2 cellular contexts compared by ENCODE assay signal in the genomic region with DNA sequence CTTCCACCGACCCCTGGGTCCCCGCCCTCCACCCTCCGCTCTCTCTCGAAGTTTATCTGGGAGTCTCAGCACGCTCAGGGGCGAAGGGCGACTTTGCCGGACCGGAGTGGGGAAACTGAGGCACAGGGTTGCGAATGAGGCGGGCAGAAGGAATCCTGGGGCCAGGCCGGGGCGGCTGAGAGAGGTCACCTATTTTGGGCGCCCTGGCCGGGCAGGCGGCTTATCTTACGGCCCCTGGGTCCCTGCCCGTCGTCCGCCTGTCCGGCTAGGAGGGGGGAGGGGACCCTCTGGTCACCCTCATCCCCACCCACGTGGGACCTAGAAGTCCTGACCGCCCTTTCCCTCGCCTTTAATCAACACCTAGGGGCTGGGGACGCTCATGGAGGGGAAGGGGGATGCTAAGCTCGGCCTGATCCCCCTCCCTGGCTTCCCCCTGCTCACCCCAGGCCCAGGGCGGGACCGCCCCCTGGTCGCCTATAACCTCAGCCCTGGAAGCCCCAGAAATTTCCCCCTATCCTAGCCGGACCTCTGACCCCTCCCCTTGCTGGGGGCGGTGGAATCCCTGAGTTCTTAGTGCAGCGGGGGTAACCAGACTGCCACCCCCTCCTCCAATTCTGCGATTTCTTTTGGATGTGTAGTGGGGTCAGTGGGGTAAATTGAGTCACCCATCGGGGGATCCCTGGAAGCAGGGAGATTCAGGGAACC.
TF ChIP-seq lines count a peak whose summit lies in the region.

No MANE protein-coding gene starts in this region.

TF ChIP-seq in HEK293, 187 proteins besides CTCF, POLR2A, EP300 and RAD21 (continued from another document):
- TF ChIP-seq ZNF175 (tag by site-specific recombination; IDR thresholded peaks at IDR 0.05) = no peak
- TF ChIP-seq FEZF1 (tag by site-specific recombination; IDR thresholded peaks at IDR 0.05) = no peak
- TF ChIP-seq, protein P1, sequence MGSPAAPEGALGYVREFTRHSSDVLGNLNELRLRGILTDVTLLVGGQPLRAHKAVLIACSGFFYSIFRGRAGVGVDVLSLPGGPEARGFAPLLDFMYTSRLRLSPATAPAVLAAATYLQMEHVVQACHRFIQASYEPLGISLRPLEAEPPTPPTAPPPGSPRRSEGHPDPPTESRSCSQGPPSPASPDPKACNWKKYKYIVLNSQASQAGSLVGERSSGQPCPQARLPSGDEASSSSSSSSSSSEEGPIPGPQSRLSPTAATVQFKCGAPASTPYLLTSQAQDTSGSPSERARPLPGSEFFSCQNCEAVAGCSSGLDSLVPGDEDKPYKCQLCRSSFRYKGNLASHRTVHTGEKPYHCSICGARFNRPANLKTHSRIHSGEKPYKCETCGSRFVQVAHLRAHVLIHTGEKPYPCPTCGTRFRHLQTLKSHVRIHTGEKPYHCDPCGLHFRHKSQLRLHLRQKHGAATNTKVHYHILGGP (tag by site-specific recombination; IDR thresholded peaks at IDR 0.05) = no peak
- no peak for TF ChIP-seq SCRT1 (tag by site-specific recombination; IDR thresholded peaks at IDR 0.05; ENCODE audit: borderline replicate concordance)
- no peak for TF ChIP-seq ZNF114 (tag by site-specific recombination; IDR thresholded peaks at IDR 0.05)
- no peak for TF ChIP-seq GLI4 (tag by site-specific recombination; IDR thresholded peaks at IDR 0.05)
- peak; percentile 7; the same call in 1 of the 2 replicates for TF ChIP-seq ZBTB20 (tag by site-specific recombination; IDR thresholded peaks at IDR 0.05)
- TF ChIP-seq, protein P2, sequence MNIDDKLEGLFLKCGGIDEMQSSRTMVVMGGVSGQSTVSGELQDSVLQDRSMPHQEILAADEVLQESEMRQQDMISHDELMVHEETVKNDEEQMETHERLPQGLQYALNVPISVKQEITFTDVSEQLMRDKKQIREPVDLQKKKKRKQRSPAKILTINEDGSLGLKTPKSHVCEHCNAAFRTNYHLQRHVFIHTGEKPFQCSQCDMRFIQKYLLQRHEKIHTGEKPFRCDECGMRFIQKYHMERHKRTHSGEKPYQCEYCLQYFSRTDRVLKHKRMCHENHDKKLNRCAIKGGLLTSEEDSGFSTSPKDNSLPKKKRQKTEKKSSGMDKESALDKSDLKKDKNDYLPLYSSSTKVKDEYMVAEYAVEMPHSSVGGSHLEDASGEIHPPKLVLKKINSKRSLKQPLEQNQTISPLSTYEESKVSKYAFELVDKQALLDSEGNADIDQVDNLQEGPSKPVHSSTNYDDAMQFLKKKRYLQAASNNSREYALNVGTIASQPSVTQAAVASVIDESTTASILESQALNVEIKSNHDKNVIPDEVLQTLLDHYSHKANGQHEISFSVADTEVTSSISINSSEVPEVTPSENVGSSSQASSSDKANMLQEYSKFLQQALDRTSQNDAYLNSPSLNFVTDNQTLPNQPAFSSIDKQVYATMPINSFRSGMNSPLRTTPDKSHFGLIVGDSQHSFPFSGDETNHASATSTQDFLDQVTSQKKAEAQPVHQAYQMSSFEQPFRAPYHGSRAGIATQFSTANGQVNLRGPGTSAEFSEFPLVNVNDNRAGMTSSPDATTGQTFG (tag by site-specific recombination; IDR thresholded peaks at IDR 0.05; ENCODE audit: borderline replicate concordance) = no peak
- TF ChIP-seq, protein P3, sequence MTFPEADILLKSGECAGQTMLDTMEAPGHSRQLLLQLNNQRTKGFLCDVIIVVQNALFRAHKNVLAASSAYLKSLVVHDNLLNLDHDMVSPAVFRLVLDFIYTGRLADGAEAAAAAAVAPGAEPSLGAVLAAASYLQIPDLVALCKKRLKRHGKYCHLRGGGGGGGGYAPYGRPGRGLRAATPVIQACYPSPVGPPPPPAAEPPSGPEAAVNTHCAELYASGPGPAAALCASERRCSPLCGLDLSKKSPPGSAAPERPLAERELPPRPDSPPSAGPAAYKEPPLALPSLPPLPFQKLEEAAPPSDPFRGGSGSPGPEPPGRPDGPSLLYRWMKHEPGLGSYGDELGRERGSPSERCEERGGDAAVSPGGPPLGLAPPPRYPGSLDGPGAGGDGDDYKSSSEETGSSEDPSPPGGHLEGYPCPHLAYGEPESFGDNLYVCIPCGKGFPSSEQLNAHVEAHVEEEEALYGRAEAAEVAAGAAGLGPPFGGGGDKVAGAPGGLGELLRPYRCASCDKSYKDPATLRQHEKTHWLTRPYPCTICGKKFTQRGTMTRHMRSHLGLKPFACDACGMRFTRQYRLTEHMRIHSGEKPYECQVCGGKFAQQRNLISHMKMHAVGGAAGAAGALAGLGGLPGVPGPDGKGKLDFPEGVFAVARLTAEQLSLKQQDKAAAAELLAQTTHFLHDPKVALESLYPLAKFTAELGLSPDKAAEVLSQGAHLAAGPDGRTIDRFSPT (tag by site-specific recombination; IDR thresholded peaks at IDR 0.05) = 0 out of 2 replicates have a peak, but pooled peaks have one; percentile 25
- TF ChIP-seq, protein P4, sequence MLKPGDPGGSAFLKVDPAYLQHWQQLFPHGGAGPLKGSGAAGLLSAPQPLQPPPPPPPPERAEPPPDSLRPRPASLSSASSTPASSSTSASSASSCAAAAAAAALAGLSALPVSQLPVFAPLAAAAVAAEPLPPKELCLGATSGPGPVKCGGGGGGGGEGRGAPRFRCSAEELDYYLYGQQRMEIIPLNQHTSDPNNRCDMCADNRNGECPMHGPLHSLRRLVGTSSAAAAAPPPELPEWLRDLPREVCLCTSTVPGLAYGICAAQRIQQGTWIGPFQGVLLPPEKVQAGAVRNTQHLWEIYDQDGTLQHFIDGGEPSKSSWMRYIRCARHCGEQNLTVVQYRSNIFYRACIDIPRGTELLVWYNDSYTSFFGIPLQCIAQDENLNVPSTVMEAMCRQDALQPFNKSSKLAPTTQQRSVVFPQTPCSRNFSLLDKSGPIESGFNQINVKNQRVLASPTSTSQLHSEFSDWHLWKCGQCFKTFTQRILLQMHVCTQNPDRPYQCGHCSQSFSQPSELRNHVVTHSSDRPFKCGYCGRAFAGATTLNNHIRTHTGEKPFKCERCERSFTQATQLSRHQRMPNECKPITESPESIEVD (tag by site-specific recombination; IDR thresholded peaks at IDR 0.05) = no peak
- no peak for TF ChIP-seq ZSCAN23 (tag by site-specific recombination; IDR thresholded peaks at IDR 0.05)

TF ChIP-seq in HepG2, 621 proteins besides CTCF, POLR2A, EP300 and RAD21 (continued from another document and continues in another):
- 0 out of 2 replicates have a peak, but pooled peaks have one; percentile 3 for TF ChIP-seq PHF8 (CRISPR knock-in tag; IDR thresholded peaks at IDR 0.05)
- no peak for TF ChIP-seq ZBTB7A (CRISPR knock-in tag; IDR thresholded peaks at IDR 0.05)
- no peak for TF ChIP-seq SP4 (CRISPR knock-in tag; IDR thresholded peaks at IDR 0.05)
- TF ChIP-seq, protein P5, sequence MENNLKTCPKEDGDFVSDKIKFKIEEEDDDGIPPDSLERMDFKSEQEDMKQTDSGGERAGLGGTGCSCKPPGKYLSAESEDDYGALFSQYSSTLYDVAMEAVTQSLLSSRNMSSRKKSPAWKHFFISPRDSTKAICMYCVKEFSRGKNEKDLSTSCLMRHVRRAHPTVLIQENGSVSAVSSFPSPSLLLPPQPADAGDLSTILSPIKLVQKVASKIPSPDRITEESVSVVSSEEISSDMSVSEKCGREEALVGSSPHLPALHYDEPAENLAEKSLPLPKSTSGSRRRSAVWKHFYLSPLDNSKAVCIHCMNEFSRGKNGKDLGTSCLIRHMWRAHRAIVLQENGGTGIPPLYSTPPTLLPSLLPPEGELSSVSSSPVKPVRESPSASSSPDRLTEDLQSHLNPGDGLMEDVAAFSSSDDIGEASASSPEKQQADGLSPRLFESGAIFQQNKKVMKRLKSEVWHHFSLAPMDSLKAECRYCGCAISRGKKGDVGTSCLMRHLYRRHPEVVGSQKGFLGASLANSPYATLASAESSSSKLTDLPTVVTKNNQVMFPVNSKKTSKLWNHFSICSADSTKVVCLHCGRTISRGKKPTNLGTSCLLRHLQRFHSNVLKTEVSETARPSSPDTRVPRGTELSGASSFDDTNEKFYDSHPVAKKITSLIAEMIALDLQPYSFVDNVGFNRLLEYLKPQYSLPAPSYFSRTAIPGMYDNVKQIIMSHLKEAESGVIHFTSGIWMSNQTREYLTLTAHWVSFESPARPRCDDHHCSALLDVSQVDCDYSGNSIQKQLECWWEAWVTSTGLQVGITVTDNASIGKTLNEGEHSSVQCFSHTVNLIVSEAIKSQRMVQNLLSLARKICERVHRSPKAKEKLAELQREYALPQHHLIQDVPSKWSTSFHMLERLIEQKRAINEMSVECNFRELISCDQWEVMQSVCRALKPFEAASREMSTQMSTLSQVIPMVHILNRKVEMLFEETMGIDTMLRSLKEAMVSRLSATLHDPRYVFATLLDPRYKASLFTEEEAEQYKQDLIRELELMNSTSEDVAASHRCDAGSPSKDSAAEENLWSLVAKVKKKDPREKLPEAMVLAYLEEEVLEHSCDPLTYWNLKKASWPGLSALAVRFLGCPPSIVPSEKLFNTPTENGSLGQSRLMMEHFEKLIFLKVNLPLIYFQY (CRISPR knock-in tag; IDR thresholded peaks at IDR 0.05; ENCODE audit: borderline replicate concordance) = no peak
- peak; percentile 25 for TF ChIP-seq HNRNPLL (IDR thresholded peaks at IDR 0.05; ENCODE audit: low read depth, low read length, poor library complexity, severe bottlenecking)
- TF ChIP-seq ATAD3A (CRISPR knock-in tag; IDR thresholded peaks at IDR 0.05) = no peak
- no peak for TF ChIP-seq SMARCE1 (IDR thresholded peaks at IDR 0.05; ENCODE audit: borderline replicate concordance)
- TF ChIP-seq YEATS4 (CRISPR knock-in tag; IDR thresholded peaks at IDR 0.05; ENCODE audit: borderline replicate concordance) = 0 out of 2 replicates have a peak, but pooled peaks have one; percentile 7
- no peak for TF ChIP-seq HNF4A (CRISPR knock-in tag; IDR thresholded peaks at IDR 0.05)
- TF ChIP-seq SCMH1 (CRISPR knock-in tag; IDR thresholded peaks at IDR 0.05; ENCODE audit: borderline replicate concordance) = no peak
- no peak for TF ChIP-seq NCOA5 (CRISPR knock-in tag; IDR thresholded peaks at IDR 0.05)
- TF ChIP-seq SOX6 (IDR thresholded peaks at IDR 0.05) = no peak
- no peak for TF ChIP-seq SOX6 (CRISPR knock-in tag; IDR thresholded peaks at IDR 0.05)
- TF ChIP-seq ZNF724P (CRISPR knock-in tag; IDR thresholded peaks at IDR 0.05; ENCODE audit: borderline replicate concordance) = no peak
- peak; percentile 16 for TF ChIP-seq ZNF883 (CRISPR knock-in tag; IDR thresholded peaks at IDR 0.05; ENCODE audit: not compliant biosample characterization)
- TF ChIP-seq ZNF20 (CRISPR knock-in tag; IDR thresholded peaks at IDR 0.05) = no peak
- no peak for TF ChIP-seq ZNF780A (CRISPR knock-in tag; IDR thresholded peaks at IDR 0.05)
- TF ChIP-seq, protein P6, sequence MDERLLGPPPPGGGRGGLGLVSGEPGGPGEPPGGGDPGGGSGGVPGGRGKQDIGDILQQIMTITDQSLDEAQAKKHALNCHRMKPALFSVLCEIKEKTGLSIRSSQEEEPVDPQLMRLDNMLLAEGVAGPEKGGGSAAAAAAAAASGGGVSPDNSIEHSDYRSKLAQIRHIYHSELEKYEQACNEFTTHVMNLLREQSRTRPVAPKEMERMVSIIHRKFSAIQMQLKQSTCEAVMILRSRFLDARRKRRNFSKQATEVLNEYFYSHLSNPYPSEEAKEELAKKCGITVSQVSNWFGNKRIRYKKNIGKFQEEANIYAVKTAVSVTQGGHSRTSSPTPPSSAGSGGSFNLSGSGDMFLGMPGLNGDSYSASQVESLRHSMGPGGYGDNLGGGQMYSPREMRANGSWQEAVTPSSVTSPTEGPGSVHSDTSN (CRISPR knock-in tag; IDR thresholded peaks at IDR 0.05) = no peak
- TF ChIP-seq ZMYM4 (CRISPR knock-in tag; IDR thresholded peaks at IDR 0.05) = 0 out of 2 replicates have a peak, but pooled peaks have one; percentile 21
- TF ChIP-seq, protein P7, sequence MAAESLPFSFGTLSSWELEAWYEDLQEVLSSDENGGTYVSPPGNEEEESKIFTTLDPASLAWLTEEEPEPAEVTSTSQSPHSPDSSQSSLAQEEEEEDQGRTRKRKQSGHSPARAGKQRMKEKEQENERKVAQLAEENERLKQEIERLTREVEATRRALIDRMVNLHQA (CRISPR knock-in tag; IDR thresholded peaks at IDR 0.05) = no peak
- no peak for TF ChIP-seq ZNF615 (CRISPR knock-in tag; IDR thresholded peaks at IDR 0.05; ENCODE audit: borderline replicate concordance)
- TF ChIP-seq ZNF205 (CRISPR knock-in tag; IDR thresholded peaks at IDR 0.05) = no peak
- no peak for TF ChIP-seq ZNF367 (CRISPR knock-in tag; IDR thresholded peaks at IDR 0.05; ENCODE audit: borderline replicate concordance)
- TF ChIP-seq ZNF781 (CRISPR knock-in tag; IDR thresholded peaks at IDR 0.05; ENCODE audit: borderline replicate concordance, not compliant biosample characterization) = no peak
- TF ChIP-seq, protein P8, sequence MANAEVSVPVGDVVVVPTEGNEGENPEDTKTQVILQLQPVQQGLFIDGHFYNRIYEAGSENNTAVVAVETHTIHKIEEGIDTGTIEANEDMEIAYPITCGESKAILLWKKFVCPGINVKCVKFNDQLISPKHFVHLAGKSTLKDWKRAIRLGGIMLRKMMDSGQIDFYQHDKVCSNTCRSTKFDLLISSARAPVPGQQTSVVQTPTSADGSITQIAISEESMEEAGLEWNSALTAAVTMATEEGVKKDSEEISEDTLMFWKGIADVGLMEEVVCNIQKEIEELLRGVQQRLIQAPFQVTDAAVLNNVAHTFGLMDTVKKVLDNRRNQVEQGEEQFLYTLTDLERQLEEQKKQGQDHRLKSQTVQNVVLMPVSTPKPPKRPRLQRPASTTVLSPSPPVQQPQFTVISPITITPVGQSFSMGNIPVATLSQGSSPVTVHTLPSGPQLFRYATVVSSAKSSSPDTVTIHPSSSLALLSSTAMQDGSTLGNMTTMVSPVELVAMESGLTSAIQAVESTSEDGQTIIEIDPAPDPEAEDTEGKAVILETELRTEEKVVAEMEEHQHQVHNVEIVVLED (CRISPR knock-in tag; IDR thresholded peaks at IDR 0.05; ENCODE audit: borderline replicate concordance) = no peak
- TF ChIP-seq, protein P9, sequence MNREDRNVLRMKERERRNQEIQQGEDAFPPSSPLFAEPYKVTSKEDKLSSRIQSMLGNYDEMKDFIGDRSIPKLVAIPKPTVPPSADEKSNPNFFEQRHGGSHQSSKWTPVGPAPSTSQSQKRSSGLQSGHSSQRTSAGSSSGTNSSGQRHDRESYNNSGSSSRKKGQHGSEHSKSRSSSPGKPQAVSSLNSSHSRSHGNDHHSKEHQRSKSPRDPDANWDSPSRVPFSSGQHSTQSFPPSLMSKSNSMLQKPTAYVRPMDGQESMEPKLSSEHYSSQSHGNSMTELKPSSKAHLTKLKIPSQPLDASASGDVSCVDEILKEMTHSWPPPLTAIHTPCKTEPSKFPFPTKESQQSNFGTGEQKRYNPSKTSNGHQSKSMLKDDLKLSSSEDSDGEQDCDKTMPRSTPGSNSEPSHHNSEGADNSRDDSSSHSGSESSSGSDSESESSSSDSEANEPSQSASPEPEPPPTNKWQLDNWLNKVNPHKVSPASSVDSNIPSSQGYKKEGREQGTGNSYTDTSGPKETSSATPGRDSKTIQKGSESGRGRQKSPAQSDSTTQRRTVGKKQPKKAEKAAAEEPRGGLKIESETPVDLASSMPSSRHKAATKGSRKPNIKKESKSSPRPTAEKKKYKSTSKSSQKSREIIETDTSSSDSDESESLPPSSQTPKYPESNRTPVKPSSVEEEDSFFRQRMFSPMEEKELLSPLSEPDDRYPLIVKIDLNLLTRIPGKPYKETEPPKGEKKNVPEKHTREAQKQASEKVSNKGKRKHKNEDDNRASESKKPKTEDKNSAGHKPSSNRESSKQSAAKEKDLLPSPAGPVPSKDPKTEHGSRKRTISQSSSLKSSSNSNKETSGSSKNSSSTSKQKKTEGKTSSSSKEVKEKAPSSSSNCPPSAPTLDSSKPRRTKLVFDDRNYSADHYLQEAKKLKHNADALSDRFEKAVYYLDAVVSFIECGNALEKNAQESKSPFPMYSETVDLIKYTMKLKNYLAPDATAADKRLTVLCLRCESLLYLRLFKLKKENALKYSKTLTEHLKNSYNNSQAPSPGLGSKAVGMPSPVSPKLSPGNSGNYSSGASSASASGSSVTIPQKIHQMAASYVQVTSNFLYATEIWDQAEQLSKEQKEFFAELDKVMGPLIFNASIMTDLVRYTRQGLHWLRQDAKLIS (CRISPR knock-in tag; IDR thresholded peaks at IDR 0.05) = no peak
- TF ChIP-seq ELF3 (CRISPR knock-in tag; IDR thresholded peaks at IDR 0.05) = no peak
